In the genomic region with DNA sequence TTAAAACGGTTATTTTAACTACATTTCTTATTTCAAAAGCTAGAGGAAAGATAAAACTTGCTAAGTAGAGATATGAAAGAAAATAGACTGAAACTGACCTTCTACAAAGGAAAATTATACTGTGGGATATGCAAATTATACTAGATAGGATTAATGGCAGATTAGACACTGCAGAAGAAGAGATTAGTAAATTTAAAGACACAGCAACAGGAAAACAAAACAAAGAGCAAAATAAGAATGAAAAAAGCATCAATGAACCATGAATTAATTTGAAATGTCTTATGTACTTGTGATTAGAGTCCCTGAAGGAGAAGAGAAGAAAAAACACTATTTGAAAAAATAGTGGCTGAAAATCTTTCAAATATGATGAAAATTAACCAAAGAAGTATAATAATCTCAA, we compare ENCODE assay signal across 5 cellular contexts. TPM values are rescaled to one million over a fixed set of nuclear protein-coding genes. Genes with fewer than 3 reads are reported as not detected.
"Had no signal": no experiment of that assay in that cellular context is flagged by ENCODE, and none has a peak within 500 bp of the region (broad histone marks: within the 10 kb centered on the region; RNA-seq: fewer than 3 reads in every experiment).

No MANE protein-coding gene starts in this region.

- ATAC-seq: HepG2, K562 had no signal

- H3K4me3 ChIP-seq: K562 had no signal

- H3K27ac ChIP-seq: HL-60 had no signal

- DNase-seq: IMR-90, KBM-7 had no signal

RNA-seq across cellular contexts. Expression of a gene that starts 52.3 kb away (rescaled TPM):
- total RNA-seq: HepG2 had no signal
- polyA plus RNA-seq: HepG2 had no signal
